ENCODE assay signal across 14 cellular contexts in the genomic region with DNA sequence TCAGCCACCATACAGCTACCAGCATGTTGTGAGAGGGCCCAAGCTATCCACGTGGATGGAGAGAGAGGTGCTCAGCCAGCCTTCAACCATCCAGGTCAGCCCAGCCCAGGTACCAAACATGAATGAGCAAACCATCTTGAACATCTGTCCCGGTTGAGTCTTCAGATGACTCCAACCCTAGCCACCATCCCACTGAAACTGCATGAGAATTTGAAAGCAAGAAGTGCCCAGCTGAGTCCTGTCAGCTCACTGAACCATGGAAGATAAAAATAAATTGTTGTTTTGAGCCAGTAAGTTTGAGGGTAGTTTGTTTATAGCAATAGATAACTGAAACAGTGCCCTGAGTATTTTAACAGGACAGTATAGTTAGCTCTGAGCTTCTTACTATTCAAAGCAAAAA. TPM values are rescaled to one million over a fixed set of nuclear protein-coding genes. Genes with fewer than 3 reads are reported as not detected.
DNase-seq lines count a peak whose midpoint lies in the region; ATAC-seq lines count a peak whose summit lies in the region.
"Had no signal": no experiment of that assay in that cellular context is flagged by ENCODE, and none has a peak within 500 bp of the region (broad histone marks: within the 10 kb centered on the region; RNA-seq: fewer than 3 reads in every experiment).

No MANE protein-coding gene starts in this region.

- H3K27me3 Mint-ChIP-seq in activated T-helper 17 cell treated with anti-CD3 and anti-CD28 coated beads, Interleukin-2, amount 50 U/mL, for 72 hours = no peaks in the 10 kb centered on the region
- H3K27me3 Mint-ChIP-seq: stimulated activated naive CD8-positive, alpha-beta T cell treated with anti-CD3 and anti-CD28 coated beads, Interleukin-15, amount 100 ng/mL, for 72 hours had no signal

- intact Hi-C loops in posterior cingulate gyrus (cut with DNase I) = no loop called here

- H3K4me1 Mint-ChIP-seq in activated T-helper 17 cell treated with anti-CD3 and anti-CD28 coated beads, Interleukin-2, amount 50 U/mL, for 72 hours = no peaks in the 10 kb centered on the region
- H3K4me1 Mint-ChIP-seq: stimulated activated naive CD8-positive, alpha-beta T cell treated with anti-CD3 and anti-CD28 coated beads, Interleukin-15, amount 100 ng/mL, for 72 hours had no signal

- DNase-seq in amygdala (lab: John Stamatoyannopoulos, UW) = no peak
- DNase-seq in NCI-H2171 (lab: John Stamatoyannopoulos, UW) = no peak
- no peak for DNase-seq in posterior cingulate gyrus
- DNase-seq: activated CD4-positive, CD25-positive, alpha-beta regulatory T cell treated with anti-CD3 and anti-CD28 coated beads, Interleukin-2, amount 50 U/mL, for 72 hours; DMS79; NCI-H1105 treated with DMSO at 0.1 percent for 48 hours; NCI-H446; PC-9; stimulated activated naive CD8-positive, alpha-beta T cell treated with anti-CD3 and anti-CD28 coated beads, Interleukin-15, amount 100 ng/mL, for 72 hours had no signal

- no peaks in the 10 kb centered on the region for H3K9me3 Mint-ChIP-seq in activated T-helper 17 cell treated with anti-CD3 and anti-CD28 coated beads, Interleukin-2, amount 50 U/mL, for 72 hours
- H3K9me3 Mint-ChIP-seq: stimulated activated naive CD8-positive, alpha-beta T cell treated with anti-CD3 and anti-CD28 coated beads, Interleukin-15, amount 100 ng/mL, for 72 hours had no signal

- no peak overlapping the region for H3K4me3 Mint-ChIP-seq in activated T-helper 17 cell treated with anti-CD3 and anti-CD28 coated beads, Interleukin-2, amount 50 U/mL, for 72 hours
- H3K4me3 Mint-ChIP-seq: stimulated activated naive CD8-positive, alpha-beta T cell treated with anti-CD3 and anti-CD28 coated beads, Interleukin-15, amount 100 ng/mL, for 72 hours had no signal

- no peaks in the 10 kb centered on the region for H3K36me3 Mint-ChIP-seq in activated T-helper 17 cell treated with anti-CD3 and anti-CD28 coated beads, Interleukin-2, amount 50 U/mL, for 72 hours (ENCODE audit: low read depth)

- ATAC-seq in GM18867 (IDR thresholded peaks at IDR 0.05; ENCODE audit: unreplicated experiment) = peak; percentile 57
- ATAC-seq in GM21515 (IDR thresholded peaks at IDR 0.05; ENCODE audit: unreplicated experiment) = peak; percentile 44
- ATAC-seq in HG03045 (IDR thresholded peaks at IDR 0.05; ENCODE audit: unreplicated experiment) = peak; percentile 44
- ATAC-seq in activated T-helper 17 cell treated with anti-CD3 and anti-CD28 coated beads, Interleukin-2, amount 50 U/mL, for 72 hours (replicated peaks) = peak; percentile 31
- ATAC-seq in HG03439 (IDR thresholded peaks at IDR 0.05; ENCODE audit: unreplicated experiment) = no peak
- ATAC-seq: stimulated activated naive CD8-positive, alpha-beta T cell treated with anti-CD3 and anti-CD28 coated beads, Interleukin-15, amount 100 ng/mL, for 72 hours had no signal

- no peak overlapping the region for H3K27ac Mint-ChIP-seq in activated T-helper 17 cell treated with anti-CD3 and anti-CD28 coated beads, Interleukin-2, amount 50 U/mL, for 72 hours
- H3K27ac Mint-ChIP-seq: stimulated activated naive CD8-positive, alpha-beta T cell treated with anti-CD3 and anti-CD28 coated beads, Interleukin-15, amount 100 ng/mL, for 72 hours had no signal

RNA-seq across cellular contexts. Expression of a gene that starts 7.3 kb away (rescaled TPM):
- 10 to 100 TPM; 39.7 to 70.3 TPM for total RNA-seq in activated T-helper 17 cell treated with anti-CD3 and anti-CD28 coated beads, Interleukin-2, amount 50 U/mL, for 72 hours

RNA-seq across cellular contexts. Expression of a gene that starts 43.9 kb away (rescaled TPM):
- 10 to 100 TPM; 21.8 to 33.7 TPM for total RNA-seq in activated T-helper 17 cell treated with anti-CD3 and anti-CD28 coated beads, Interleukin-2, amount 50 U/mL, for 72 hours
